ENCODE assay signal across 7 cellular contexts in genomic region chr15:75768526-75768925, GRCh38. TPM values are rescaled to one million over a fixed set of nuclear protein-coding genes. Genes with fewer than 3 reads are reported as not detected.
DNase-seq lines count a peak whose midpoint lies in the region; ATAC-seq, FAIRE-seq and TF ChIP-seq lines count a peak whose summit lies in the region.
"Not testable (repeated sequence)": the region's sequence is repeated elsewhere in the genome, so short reads cannot be mapped to it uniquely, and the experiment has no call there.
"Had no signal": no experiment of that assay in that cellular context is flagged by ENCODE, and none has a peak within 500 bp of the region (broad histone marks: within the 10 kb centered on the region; RNA-seq: fewer than 3 reads in every experiment).

No MANE protein-coding gene starts in this region.

- not testable (repeated sequence) for H3K23me2 ChIP-seq in H1 (ENCODE audit: low read depth, low read length)

- H3K4me1 ChIP-seq in H1 (replicated peaks in 1 of 4; ENCODE audit: control insufficient read depth in 3 of 4, insufficient read depth in 4 of 4, low read length in 3 of 4); spleen: not testable (repeated sequence)

- WGBS in H1 (ENCODE audit: extremely low coverage in 1 of 2, insufficient coverage in 1 of 2, insufficient read length in 1 of 2, insufficient replicate concordance in 2 of 2, low coverage in 1 of 2, low lambda C conversion rate in 2 of 2, missing lambda C conversion rate in 1 of 2), 2 experiments = 90% methylated on average over 3 of the region's 3 CpGs; no CpG with 5 or more reads in 1 of the 2 experiments
- WGBS in spleen, 5 donors = 65 to 93% (median 86%) methylated on average over 1 to 3 of the region's 3 CpGs

- TF ChIP-seq CTCF in H1 (IDR thresholded peaks at IDR 0.05; ENCODE audit: control extremely low read depth in 1 of 3, insufficient read depth in 1 of 3, low read depth in 1 of 3, low read length in 3 of 3); osteocyte (IDR thresholded peaks at IDR 0.05); spleen (IDR thresholded peaks at IDR 0.05 in 8 of 11, conservative IDR thresholded peaks at IDR 0.05 in 3 of 11): not testable (repeated sequence)

- not testable (repeated sequence) for H4K5ac ChIP-seq in H1 (ENCODE audit: insufficient read length, low read depth, low read length)

- intact Hi-C loops in spleen (cut with DNase I; ENCODE audit: low total_unique reads) = not testable (repeated sequence)

- H3K79me1 ChIP-seq in H1 (ENCODE audit: low read depth, low read length) = not testable (repeated sequence)

- H2BK20ac ChIP-seq in H1 (ENCODE audit: low read length) = not testable (repeated sequence)

- not testable (repeated sequence) for H3K56ac ChIP-seq in H1 (replicated peaks; ENCODE audit: insufficient read length, low read depth, low read length)

- not testable (repeated sequence) for H3K4me1 Mint-ChIP-seq in activated CD8-positive, alpha-beta memory T cell treated with anti-CD3 and anti-CD28 coated beads, Interleukin-2, amount 10 ng/mL, durations not matched to agents 7 days and 5 days
- H3K4me1 Mint-ChIP-seq in osteocyte (ENCODE audit: unreplicated experiment) = peaks cover 13% of the 10 kb centered on the region

- H3K9ac ChIP-seq in H1 (replicated peaks in 1 of 4; ENCODE audit: extremely low read depth in 1 of 4, low read depth in 3 of 4, low read length in 3 of 4) = not testable (repeated sequence)

- ATAC-seq in activated CD8-positive, alpha-beta memory T cell treated with anti-CD3 and anti-CD28 coated beads, Interleukin-2, amount 10 ng/mL, durations not matched to agents 7 days and 5 days = not testable (repeated sequence)

- FAIRE-seq in H1 (lab: Jason Lieb, UNC) = not testable (repeated sequence)

- H3K4me3 Mint-ChIP-seq in activated CD8-positive, alpha-beta memory T cell treated with anti-CD3 and anti-CD28 coated beads, Interleukin-2, amount 10 ng/mL, durations not matched to agents 7 days and 5 days; osteocyte (ENCODE audit: unreplicated experiment): not testable (repeated sequence)

- not testable (repeated sequence) for H2BK5ac ChIP-seq in H1 (ENCODE audit: low read depth, low read length)

- CTCF ChIA-PET in activated CD8-positive, alpha-beta memory T cell treated with anti-CD3 and anti-CD28 coated beads, Interleukin-2, amount 10 ng/mL, durations not matched to agents 7 days and 5 days (lab: Charles Lee) = interaction anchor here (1.8 kb wide), 1 partner anchor 34 kb away, joined by 5 read pairs; no protein-coding TSS in a partner anchor
- CTCF ChIA-PET in H1 (lab: Charles Lee; ENCODE audit: partially characterized antibody) = interaction anchor here (1.7 to 2.1 kb wide), 4 partner anchors 18 to 82 kb away, joined by 5 to 9 read pairs (median 6); no protein-coding TSS in a partner anchor

- 0 out of 2 replicates have a peak overlapping the region, but pooled peaks have one; percentile 61 for H2BK15ac ChIP-seq in H1 (ENCODE audit: low read length)

- not testable (repeated sequence) for H3K9me3 Mint-ChIP-seq in activated CD8-positive, alpha-beta memory T cell treated with anti-CD3 and anti-CD28 coated beads, Interleukin-2, amount 10 ng/mL, durations not matched to agents 7 days and 5 days (ENCODE audit: low read depth); osteocyte (ENCODE audit: unreplicated experiment)

- H3K4me3 ChIP-seq in H1 (ENCODE audit: extremely low read depth in 1 of 4, insufficient read depth in 2 of 4, low read depth in 3 of 4, low read length in 4 of 4); spleen: not testable (repeated sequence)

- H3K9me3 ChIP-seq in H1 (ENCODE audit: insufficient read depth in 2 of 2, low read depth in 1 of 2, low read length in 1 of 2); spleen: not testable (repeated sequence)

- DNase-seq in activated CD8-positive, alpha-beta memory T cell treated with anti-CD3 and anti-CD28 coated beads, Interleukin-2, amount 10 ng/mL, durations not matched to agents 7 days and 5 days = peak; percentile 32
- not testable (repeated sequence) for DNase-seq in H1 (ENCODE audit: low read depth in 1 of 2, low spot score in 2 of 2)
- peak; percentile 47 for DNase-seq in mesenteric fat pad (ENCODE audit: low spot score)
- peak; percentile 71 for DNase-seq in osteocyte (ENCODE audit: extremely low spot score, unreplicated experiment)
- DNase-seq in spleen = peak; percentile 55

- H3K27me3 Mint-ChIP-seq in activated CD8-positive, alpha-beta memory T cell treated with anti-CD3 and anti-CD28 coated beads, Interleukin-2, amount 10 ng/mL, durations not matched to agents 7 days and 5 days = peaks cover 10% of the 10 kb centered on the region
- H3K27me3 Mint-ChIP-seq in osteocyte (ENCODE audit: unreplicated experiment) = not testable (repeated sequence)

- H3K36me3 ChIP-seq in H1 (ENCODE audit: control insufficient read depth in 2 of 4, insufficient read depth in 4 of 4, low read length in 3 of 4); spleen: not testable (repeated sequence)

- TF ChIP-seq RAD21 in H1 (IDR thresholded peaks at IDR 0.05 in 1 of 2, conservative IDR thresholded peaks at IDR 0.05 in 1 of 2; ENCODE audit: low read depth in 2 of 2, low read length in 2 of 2) = not testable (repeated sequence)

- H3K27me3 ChIP-seq in H1 (replicated peaks in 1 of 4; ENCODE audit: control insufficient read depth in 3 of 4, extremely low read depth in 1 of 4, insufficient read depth in 3 of 4, low read length in 3 of 4); spleen (replicated peaks in 1 of 7): not testable (repeated sequence)

- TF ChIP-seq EP300 in H1 (IDR thresholded peaks at IDR 0.05; ENCODE audit: borderline replicate concordance in 1 of 2, low read depth in 2 of 2, low read length in 2 of 2) = not testable (repeated sequence)

- H3K79me2 ChIP-seq in H1 (ENCODE audit: control insufficient read depth in 1 of 2, insufficient read depth in 2 of 2, low read length in 2 of 2) = not testable (repeated sequence)

- not testable (repeated sequence) for H2AK5ac ChIP-seq in H1 (ENCODE audit: low read depth, low read length)

- H3K4me2 ChIP-seq in H1 (ENCODE audit: insufficient read depth in 1 of 2, low read depth in 2 of 2, low read length in 2 of 2) = not testable (repeated sequence)

- POLR2A ChIA-PET in H1 (lab: Charles Lee; ENCODE audit: partially characterized antibody) = not testable (repeated sequence)

- TF ChIP-seq POLR2A in H1 (IDR thresholded peaks at IDR 0.05; ENCODE audit: control extremely low read depth in 1 of 2, low read depth in 2 of 2, low read length in 2 of 2); spleen (IDR thresholded peaks at IDR 0.05): not testable (repeated sequence)

- not testable (repeated sequence) for H2BK120ac ChIP-seq in H1 (replicated peaks; ENCODE audit: low read depth, low read length)

- H3K27ac ChIP-seq in H1 (ENCODE audit: low read depth, low read length); spleen: not testable (repeated sequence)

- H3K23ac ChIP-seq in H1 (ENCODE audit: insufficient read length) = not testable (repeated sequence)

- H2BK12ac ChIP-seq in H1 (ENCODE audit: low read depth, low read length) = not testable (repeated sequence)

- not testable (repeated sequence) for H4K8ac ChIP-seq in H1 (ENCODE audit: extremely low read depth, insufficient read depth, low read length)

- H3K36me3 Mint-ChIP-seq in activated CD8-positive, alpha-beta memory T cell treated with anti-CD3 and anti-CD28 coated beads, Interleukin-2, amount 10 ng/mL, durations not matched to agents 7 days and 5 days; osteocyte (ENCODE audit: unreplicated experiment): not testable (repeated sequence)

- H3K14ac ChIP-seq in H1 (ENCODE audit: insufficient read length) = not testable (repeated sequence)

- not testable (repeated sequence) for H2AFZ ChIP-seq in H1 (ENCODE audit: low read length)

- not testable (repeated sequence) for H4K91ac ChIP-seq in H1 (replicated peaks; ENCODE audit: insufficient read length, low read length)

- H3K27ac Mint-ChIP-seq in activated CD8-positive, alpha-beta memory T cell treated with anti-CD3 and anti-CD28 coated beads, Interleukin-2, amount 10 ng/mL, durations not matched to agents 7 days and 5 days; osteocyte (ENCODE audit: unreplicated experiment): not testable (repeated sequence)

- not testable (repeated sequence) for H3K4ac ChIP-seq in H1 (replicated peaks; ENCODE audit: insufficient read length, low read depth, low read length)

- H4K20me1 ChIP-seq in H1 (replicated peaks in 1 of 2; ENCODE audit: control insufficient read depth in 1 of 2, insufficient read depth in 2 of 2, low read length in 2 of 2) = not testable (repeated sequence)

- not testable (repeated sequence) for H3K18ac ChIP-seq in H1 (ENCODE audit: extremely low read depth, low read length)

RNA-seq across cellular contexts. Expression of gene CSPG4, which starts 55.9 kb away (rescaled TPM):
- total RNA-seq in activated CD8-positive, alpha-beta memory T cell treated with anti-CD3 and anti-CD28 coated beads, Interleukin-2, amount 10 ng/mL, durations not matched to agents 7 days and 5 days = under 1 TPM in 1 of 2 experiments, not detected in 1; 0.07 TPM
- 3.0 and 3.2 TPM in 2 replicates for total RNA-seq in H1 (2021; fragmentation: NEBNext Ultra II Directional; extraction: Animal tissue kit (Norgen Biotek cat#: 25700))
- polyA plus RNA-seq in H1 (2011; rRNA removed) (1.4 and 1.9 TPM in 2 replicates), spleen (1 to 10 TPM in 2 of 3 donors, under 1 TPM in 1; 0.89 to 4.9 (median 1.3) TPM)
- polyA plus RNA-seq in H1 (2011; cell fraction: cytosol; rRNA removed) = 1.0 TPM
- 4.7 TPM for polyA plus RNA-seq in H1 (2011; cell fraction: nucleus; rRNA removed)
- polyA plus RNA-seq in H1 (2012, experiment 1 of 2) = 1.5 to 3.6 TPM (median 2.6 TPM) in 4 replicates
- polyA plus RNA-seq in H1 (2012, experiment 2 of 2) = 1.6 TPM
- polyA plus RNA-seq in H1 (2013, experiment 1 of 2) = 3.1 TPM
- 2.0 TPM for polyA plus RNA-seq in H1 (2013, experiment 2 of 2)
- 2.5 and 3.3 TPM in 2 replicates for polyA minus RNA-seq in H1 (2011; rRNA and poly(A)+ RNA removed)
- polyA minus RNA-seq in H1 (2011; cell fraction: cytosol; rRNA and poly(A)+ RNA removed) = 2.3 TPM
- 3.6 TPM for polyA minus RNA-seq in H1 (2011; cell fraction: nucleus; rRNA and poly(A)+ RNA removed)
- total RNA-seq in mesenteric fat pad (105 TPM), osteocyte (43.3 and 48.1 TPM in 2 replicates), spleen (10 to 100 TPM in 4 of 7 donors, 1 to 10 TPM in 3; 4.1 to 28.6 (median 10.2) TPM)
- total RNA-seq: Calu3; CD4-positive, alpha-beta memory T cell had no signal
- polyA plus RNA-seq: CD4-positive, alpha-beta memory T cell had no signal
